ENCODE assay signal across 9 cellular contexts in the genomic region with DNA sequence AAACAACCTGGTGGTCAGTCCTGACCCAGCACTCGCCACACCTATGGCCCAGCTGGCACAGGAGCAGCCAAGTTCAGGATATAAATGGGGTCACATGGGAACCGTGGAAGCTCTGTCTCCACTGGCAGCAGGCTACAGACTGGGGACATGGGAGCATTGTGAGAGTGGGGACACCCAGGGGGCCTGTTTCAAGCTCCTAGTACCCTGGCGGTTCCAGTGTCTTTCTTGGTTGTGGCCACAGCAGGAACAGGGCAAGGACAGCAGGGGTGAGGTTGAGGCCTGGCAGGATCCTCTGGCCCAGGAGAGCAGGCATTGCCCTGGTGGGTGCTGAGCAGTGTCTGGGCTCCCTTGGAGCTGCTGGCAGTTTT. TPM values are rescaled to one million over a fixed set of nuclear protein-coding genes. Genes with fewer than 3 reads are reported as not detected.
DNase-seq lines count a peak whose midpoint lies in the region; ATAC-seq and TF ChIP-seq lines count a peak whose summit lies in the region.
"Had no signal": no experiment of that assay in that cellular context is flagged by ENCODE, and none has a peak within 500 bp of the region (broad histone marks: within the 10 kb centered on the region; RNA-seq: fewer than 3 reads in every experiment).

No MANE protein-coding gene starts in this region.

- peaks cover 54% of the 10 kb centered on the region for H3K36me3 ChIP-seq in DOHH2 (ENCODE audit: control insufficient read depth, low read length)
- no peaks in the 10 kb centered on the region; the same call in 1 of the 2 replicates for H3K36me3 ChIP-seq in PC-9 (ENCODE audit: low read depth)

- H4K20me1 ChIP-seq in DOHH2 (ENCODE audit: control insufficient read depth, insufficient read depth, low read depth, low read length) (no peaks in the 10 kb centered on the region), PC-9 (ENCODE audit: insufficient read depth) (peaks cover 33% of the 10 kb centered on the region)

- no peaks in the 10 kb centered on the region for H3K9me3 ChIP-seq in DOHH2 (ENCODE audit: control insufficient read depth, insufficient read depth, low read length)
- H3K9me3 ChIP-seq in PC-9 (ENCODE audit: insufficient read depth, low read depth), result no peaks in the 10 kb centered on the region

- TF ChIP-seq CTCF in DOHH2 (IDR thresholded peaks at IDR 0.05; ENCODE audit: low read depth, low read length, poor library complexity, severe bottlenecking) (no peak), PC-9 (conservative IDR thresholded peaks at IDR 0.05) (no peak), endothelial cell (IDR thresholded peaks at IDR 0.05; ENCODE audit: unreplicated experiment) (no peak), progenitor cell of endocrine pancreas (IDR thresholded peaks at IDR 0.05; ENCODE audit: unreplicated experiment) (no peak)

- H3K27ac ChIP-seq in DOHH2 (ENCODE audit: low read depth, low read length) (peak overlapping the region; percentile 99), PC-9 (no peak overlapping the region)

- DNase-seq in PC-9 (no peak), endothelial cell (ENCODE audit: low spot score) (no peak), progenitor cell of endocrine pancreas (ENCODE audit: low spot score, unreplicated experiment) (no peak), GM19238 (ENCODE audit: insufficient read length, low spot score) (no peak), NCI-H1694 treated with DMSO at 0.1 percent for 48 hours (lab: John Stamatoyannopoulos, UW) (no peak)

- H3K4me2 ChIP-seq in DOHH2 (ENCODE audit: low read length), result peak overlapping the region; percentile 100
- H3K4me2 ChIP-seq in PC-9, result peak overlapping the region; percentile 100

- H3K4me1 ChIP-seq in DOHH2 (ENCODE audit: control insufficient read depth, low read length) (peaks cover 83% of the 10 kb centered on the region), PC-9 (replicated peaks; ENCODE audit: insufficient read depth) (peaks cover 25% of the 10 kb centered on the region)

- ATAC-seq in GM21390 (IDR thresholded peaks at IDR 0.05; ENCODE audit: unreplicated experiment), result no peak
- no peak for ATAC-seq in HG03097 (IDR thresholded peaks at IDR 0.05; ENCODE audit: low FRiP score, unreplicated experiment)

- H3K27me3 Mint-ChIP-seq in endothelial cell (ENCODE audit: unreplicated experiment), result peaks cover 14% of the 10 kb centered on the region
- H3K27me3 Mint-ChIP-seq in progenitor cell of endocrine pancreas, result peaks cover 10% of the 10 kb centered on the region

- H3K4me3 Mint-ChIP-seq in endothelial cell (ENCODE audit: unreplicated experiment) (peak overlapping the region; percentile 95), progenitor cell of endocrine pancreas (ENCODE audit: low read depth) (peak overlapping the region; percentile 87)

- no peak overlapping the region for H3K27ac Mint-ChIP-seq in endothelial cell (ENCODE audit: unreplicated experiment)
- no peak overlapping the region for H3K27ac Mint-ChIP-seq in progenitor cell of endocrine pancreas

- H3K4me3 ChIP-seq in DOHH2 (ENCODE audit: low read length), result peak overlapping the region; percentile 98
- H3K4me3 ChIP-seq in PC-9, result peak overlapping the region; percentile 95; the same call in 1 of the 2 replicates

- H3F3A ChIP-seq in DOHH2 (ENCODE audit: control insufficient read depth, insufficient read depth), result peaks cover 74% of the 10 kb centered on the region
- H3F3A ChIP-seq in PC-9 (ENCODE audit: insufficient read depth, low read depth), result peaks cover 7% of the 10 kb centered on the region; the same call in 1 of the 2 replicates

- no TSS peak for BruUV-seq in PC-9 (replicated peaks; lab: Mats Ljungman, UMichigan)

- H3K27me3 ChIP-seq in DOHH2 (ENCODE audit: control insufficient read depth, low read length) (no peaks in the 10 kb centered on the region), PC-9 (ENCODE audit: insufficient read depth, low read depth) (no peaks in the 10 kb centered on the region)

- H3K9me3 Mint-ChIP-seq in endothelial cell (ENCODE audit: unreplicated experiment) (no peaks in the 10 kb centered on the region), progenitor cell of endocrine pancreas (ENCODE audit: low read depth) (no peaks in the 10 kb centered on the region)

- no peaks in the 10 kb centered on the region for H3K9me2 ChIP-seq in DOHH2 (replicated peaks; ENCODE audit: control insufficient read depth, low read length)
- H3K9me2 ChIP-seq in PC-9 (ENCODE audit: insufficient read depth), result no peaks in the 10 kb centered on the region

- POLR2A ChIA-PET in PC-9 (lab: Charles Lee; ENCODE audit: unreplicated experiment), result no interaction called here

- no peak overlapping the region for H2AFZ ChIP-seq in PC-9

- peaks cover 82% of the 10 kb centered on the region for H3K79me2 ChIP-seq in DOHH2 (ENCODE audit: control insufficient read depth, low read length)
- H3K79me2 ChIP-seq in PC-9 (ENCODE audit: low read depth), result peaks cover 56% of the 10 kb centered on the region

- CTCF ChIA-PET in PC-9 (lab: Charles Lee), result interaction anchor here (0.6 to 1.1 kb wide), 5 partner anchors 10 to 171 kb away, joined by 3 to 9 read pairs (median 3); no protein-coding TSS in a partner anchor

- intact Hi-C loops in PC-9 (cut with micrococcal nuclease; ENCODE audit: unreplicated experiment), result loop anchor here (2.0 kb wide), 1 partner anchor 17 kb away; no protein-coding TSS in a partner anchor

- H3K4me1 Mint-ChIP-seq in endothelial cell (ENCODE audit: unreplicated experiment) (peaks cover 57% of the 10 kb centered on the region), progenitor cell of endocrine pancreas (ENCODE audit: low read depth) (peaks cover 25% of the 10 kb centered on the region)

- H3K36me3 Mint-ChIP-seq in endothelial cell (ENCODE audit: low read depth, unreplicated experiment), result peaks cover 4% of the 10 kb centered on the region
- H3K36me3 Mint-ChIP-seq in progenitor cell of endocrine pancreas (ENCODE audit: insufficient read depth), result no peaks in the 10 kb centered on the region

RNA-seq across cellular contexts. Expression of gene CSK, which starts 1.9 kb away (rescaled TPM):
- total RNA-seq in PC-9 (2021) (78.3 TPM in 2 replicates), endothelial cell (ENCODE audit: unreplicated experiment) (100 TPM), progenitor cell of endocrine pancreas (70.9 and 72.4 TPM in 2 replicates)

RNA-seq across cellular contexts. Expression of gene LMAN1L, which starts 28.8 kb away (rescaled TPM):
- total RNA-seq in PC-9 (2021) (not detected in 2 replicates), endothelial cell (ENCODE audit: unreplicated experiment) (not detected), progenitor cell of endocrine pancreas (not detected in 2 replicates)
- total RNA-seq: lung microvascular endothelial cell had no signal

RNA-seq across cellular contexts. Expression of gene CYP1A2, which starts 35.1 kb away (rescaled TPM):
- total RNA-seq in PC-9 (2021) (not detected in 2 replicates), endothelial cell (ENCODE audit: unreplicated experiment) (not detected), progenitor cell of endocrine pancreas (not detected in 2 replicates)
- total RNA-seq: lung microvascular endothelial cell had no signal

RNA-seq across cellular contexts. Expression of gene CPLX3, which starts 42.6 kb away (rescaled TPM):
- total RNA-seq in PC-9 (2021) (not detected in 2 replicates), endothelial cell (ENCODE audit: unreplicated experiment) (not detected), progenitor cell of endocrine pancreas (not detected in 2 replicates)
- total RNA-seq: lung microvascular endothelial cell had no signal

RNA-seq across cellular contexts. Expression of gene CYP1A1, which starts 58.5 kb away (rescaled TPM):
- total RNA-seq in PC-9 (2021) (0.33 and 0.39 TPM in 2 replicates), endothelial cell (ENCODE audit: unreplicated experiment) (7.0 TPM), progenitor cell of endocrine pancreas (1.5 and 2.8 TPM in 2 replicates)
